Comparison of ENCODE assay signal across 18 cellular contexts in genomic region chr19:10399878-10400277, GRCh38. TPM values are rescaled to one million over a fixed set of nuclear protein-coding genes. Genes with fewer than 3 reads are reported as not detected.
A peak's percentile ranks its signal among the peaks of the same experiment; 100 is the strongest.
DNase-seq lines count a peak whose midpoint lies in the region; ATAC-seq and TF ChIP-seq lines count a peak whose summit lies in the region.
"Had no signal": no experiment of that assay in that cellular context is flagged by ENCODE, and none has a peak within 500 bp of the region (broad histone marks: within the 10 kb centered on the region; RNA-seq: fewer than 3 reads in every experiment).

No MANE protein-coding gene starts in this region.

- TF ChIP-seq POLR2A in right lobe of liver (IDR thresholded peaks at IDR 0.05), result no peak
- TF ChIP-seq POLR2A in esophagus squamous epithelium (IDR thresholded peaks at IDR 0.05), result no peak

- H3K27me3 ChIP-seq in left ventricle myocardium inferior (ENCODE audit: low read depth), result peaks cover 7% of the 10 kb centered on the region
- peaks cover 0 to 4% (median 0%) of the 10 kb centered on the region in 3 donors for H3K27me3 ChIP-seq in psoas muscle (ENCODE audit: insufficient read depth in 3 of 3, low read length in 2 of 3)
- no peaks in the 10 kb centered on the region for H3K27me3 ChIP-seq in right lobe of liver
- peaks cover 0 to 8% (median 1%) of the 10 kb centered on the region in 4 donors for H3K27me3 ChIP-seq in esophagus squamous epithelium

- H3K9me3 Mint-ChIP-seq in stimulated activated naive CD8-positive, alpha-beta T cell treated with anti-CD3 and anti-CD28 coated beads, Interleukin-15, Interleukin-2, amounts not matched to agents 100 ng/mL and 50 ng/mL, for 24 hours, result no peaks in the 10 kb centered on the region
- H3K9me3 Mint-ChIP-seq in stimulated activated naive CD8-positive, alpha-beta T cell treated with anti-CD3 and anti-CD28 coated beads, Interleukin-15, amount 100 ng/mL, for 72 hours, result no peaks in the 10 kb centered on the region
- H3K9me3 Mint-ChIP-seq: CD14-positive monocyte, GM23338, IgD-negative memory B cell had no signal

- no peaks in the 10 kb centered on the region for H3K9me3 ChIP-seq in left ventricle myocardium inferior (replicated peaks)
- H3K9me3 ChIP-seq in psoas muscle, result no peaks in the 10 kb centered on the region
- H3K9me3 ChIP-seq in right lobe of liver, result no peaks in the 10 kb centered on the region
- H3K9me3 ChIP-seq in esophagus squamous epithelium, result no peaks in the 10 kb centered on the region
- H3K9me3 ChIP-seq: Caco-2 had no signal

- H3K36me3 ChIP-seq in left ventricle myocardium inferior, result peaks cover 16% of the 10 kb centered on the region
- peaks cover 0 to 18% of the 10 kb centered on the region in 2 donors for H3K36me3 ChIP-seq in psoas muscle (ENCODE audit: insufficient read depth in 1 of 2, low read depth in 1 of 2)
- peaks cover 0 to 6% (median 1%) of the 10 kb centered on the region in 4 donors for H3K36me3 ChIP-seq in right lobe of liver
- H3K36me3 ChIP-seq in esophagus squamous epithelium, result peaks cover 13 to 54% (median 13%) of the 10 kb centered on the region in 3 donors

- no peak overlapping the region for H3K27ac Mint-ChIP-seq in stimulated activated naive CD8-positive, alpha-beta T cell treated with anti-CD3 and anti-CD28 coated beads, Interleukin-15, Interleukin-2, amounts not matched to agents 100 ng/mL and 50 ng/mL, for 24 hours
- H3K27ac Mint-ChIP-seq in stimulated activated naive CD8-positive, alpha-beta T cell treated with anti-CD3 and anti-CD28 coated beads, Interleukin-15, amount 100 ng/mL, for 72 hours, result peak overlapping the region in 1 of 2 donors; percentile 91
- H3K27ac Mint-ChIP-seq: GM23338 had no signal

- intact Hi-C loops in left ventricle myocardium inferior (cut with micrococcal nuclease), result no loop called here
- intact Hi-C loops in psoas muscle (cut with DNase I), result loop anchor here (5.0 to 10.0 kb wide), 5 partner anchors 77 to 285 kb away; partner anchors contain the start of genes CDKN2D (in 1 of the 2), EIF3G (in 1 of the 2), ILF3 (in 1 of the 2) and KRI1 (in 1 of the 2)
- intact Hi-C loops in right lobe of liver (cut with DNase I), result no loop called here
- intact Hi-C loops in esophagus squamous epithelium (cut with DNase I), result loop anchor here (5.0 to 10.0 kb wide), 2 partner anchors 175 to 468 kb away; no protein-coding TSS in a partner anchor

- no peak for DNase-seq in stimulated activated naive CD8-positive, alpha-beta T cell treated with anti-CD3 and anti-CD28 coated beads, Interleukin-15, amount 100 ng/mL, for 72 hours
- DNase-seq in left ventricle myocardium inferior, result peak; percentile 71
- peak; percentile 71 to 88 for DNase-seq in psoas muscle
- DNase-seq in right lobe of liver, result no peak
- DNase-seq in cerebellar cortex (ENCODE audit: low spot score), result no peak
- no peak for DNase-seq in NK-92 (lab: John Stamatoyannopoulos, UW; ENCODE audit: unreplicated experiment)
- DNase-seq in esophagus squamous epithelium (lab: John Stamatoyannopoulos, UW), result no peak
- DNase-seq: Caco-2, DMS53, NCI-H1436, NCI-H2029 treated with DMSO at 0.1 percent for 48 hours, NCI-H524, OCI-M1, RPMI8226 had no signal

- TF ChIP-seq CTCF in left ventricle myocardium inferior (IDR thresholded peaks at IDR 0.05; ENCODE audit: borderline replicate concordance) (no peak), psoas muscle (IDR thresholded peaks at IDR 0.05) (no peak), right lobe of liver (IDR thresholded peaks at IDR 0.05) (no peak), esophagus squamous epithelium (IDR thresholded peaks at IDR 0.05) (no peak)

- H3K27ac ChIP-seq in left ventricle myocardium inferior (replicated peaks) (peak overlapping the region; percentile 89), psoas muscle (peak overlapping the region; percentile 88), right lobe of liver (no peak overlapping the region), esophagus squamous epithelium (no peak overlapping the region)

- H3K4me3 ChIP-seq in left ventricle myocardium inferior (peak overlapping the region; percentile 94), psoas muscle (peak overlapping the region; percentile 84), right lobe of liver (no peak overlapping the region), esophagus squamous epithelium (no peak overlapping the region)
- H3K4me3 ChIP-seq: GM23338 had no signal

- H3K4me1 ChIP-seq in left ventricle myocardium inferior (peaks cover 89% of the 10 kb centered on the region), psoas muscle (peaks cover 44% of the 10 kb centered on the region), right lobe of liver (peaks cover 0 to 22% (median 7%) of the 10 kb centered on the region in 4 donors), esophagus squamous epithelium (peaks cover 24 to 64% (median 34%) of the 10 kb centered on the region in 3 donors)
- H3K4me1 ChIP-seq: Caco-2 had no signal

- H3K4me1 Mint-ChIP-seq in stimulated activated naive CD8-positive, alpha-beta T cell treated with anti-CD3 and anti-CD28 coated beads, Interleukin-15, Interleukin-2, amounts not matched to agents 100 ng/mL and 50 ng/mL, for 24 hours (ENCODE audit: low read depth), result peaks cover 43% of the 10 kb centered on the region
- H3K4me1 Mint-ChIP-seq in stimulated activated naive CD8-positive, alpha-beta T cell treated with anti-CD3 and anti-CD28 coated beads, Interleukin-15, amount 100 ng/mL, for 72 hours, result peaks cover 68% of the 10 kb centered on the region

- H3K4me3 Mint-ChIP-seq in stimulated activated naive CD8-positive, alpha-beta T cell treated with anti-CD3 and anti-CD28 coated beads, Interleukin-15, Interleukin-2, amounts not matched to agents 100 ng/mL and 50 ng/mL, for 24 hours, result peak overlapping the region; percentile 37
- H3K4me3 Mint-ChIP-seq in stimulated activated naive CD8-positive, alpha-beta T cell treated with anti-CD3 and anti-CD28 coated beads, Interleukin-15, amount 100 ng/mL, for 72 hours, result no peak overlapping the region
- H3K4me3 Mint-ChIP-seq: CD14-positive monocyte, GM23338 had no signal

- ATAC-seq in stimulated activated naive CD8-positive, alpha-beta T cell treated with anti-CD3 and anti-CD28 coated beads, Interleukin-15, amount 100 ng/mL, for 72 hours, result no peak
- ATAC-seq in psoas muscle, result peak; percentile 34 to 66 (median 59)
- no peak for ATAC-seq in right lobe of liver
- ATAC-seq: GM23338 had no signal

- peaks cover 60% of the 10 kb centered on the region for H3K36me3 Mint-ChIP-seq in stimulated activated naive CD8-positive, alpha-beta T cell treated with anti-CD3 and anti-CD28 coated beads, Interleukin-15, Interleukin-2, amounts not matched to agents 100 ng/mL and 50 ng/mL, for 24 hours (ENCODE audit: low read depth)
- H3K36me3 Mint-ChIP-seq: IgD-negative memory B cell had no signal

- WGBS in psoas muscle, 3 donors, result 34 to 43% (median 37%) methylated on average over 7 to 8 of the region's 8 CpGs
- WGBS in right lobe of liver (ENCODE audit: insufficient coverage, low coverage, low lambda C conversion rate, missing lambda C conversion rate), result 100% methylated on average over 2 of the region's 8 CpGs
- WGBS in esophagus squamous epithelium, 2 donors, result 81 to 100% methylated on average over 1 to 6 of the region's 8 CpGs

- no peaks in the 10 kb centered on the region for H3K27me3 Mint-ChIP-seq in stimulated activated naive CD8-positive, alpha-beta T cell treated with anti-CD3 and anti-CD28 coated beads, Interleukin-15, Interleukin-2, amounts not matched to agents 100 ng/mL and 50 ng/mL, for 24 hours
- no peaks in the 10 kb centered on the region for H3K27me3 Mint-ChIP-seq in stimulated activated naive CD8-positive, alpha-beta T cell treated with anti-CD3 and anti-CD28 coated beads, Interleukin-15, amount 100 ng/mL, for 72 hours
- H3K27me3 Mint-ChIP-seq: IgD-negative memory B cell had no signal

RNA-seq across cellular contexts. Expression of gene CDC37, which starts 3.5 kb away (rescaled TPM):
- total RNA-seq in left ventricle myocardium inferior, result 142 TPM
- total RNA-seq in psoas muscle, result 100 to 1,000 TPM; 165 to 182 (median 171) TPM
- 100 to 1,000 TPM; 208 to 268 (median 234) TPM for polyA plus RNA-seq in psoas muscle
- total RNA-seq in right lobe of liver, result 10 to 100 TPM; 39.6 to 74.9 (median 50.1) TPM
- total RNA-seq in esophagus squamous epithelium, result 100 to 1,000 TPM; 128 to 171 (median 152) TPM

RNA-seq across cellular contexts. Expression of gene TYK2, which starts 19.5 kb away (rescaled TPM):
- total RNA-seq in left ventricle myocardium inferior (55.1 TPM), psoas muscle (10 to 100 TPM; 37.1 to 57.6 (median 40.4) TPM), right lobe of liver (100 to 1,000 TPM in 1 of 6 experiments, 10 to 100 TPM in 5; 63.9 to 106 (median 72.9) TPM), esophagus squamous epithelium (10 to 100 TPM; 41.8 to 74.2 (median 50.7) TPM)
- polyA plus RNA-seq in psoas muscle, result 10 to 100 TPM; 40.7 to 58.8 (median 41.7) TPM

RNA-seq across cellular contexts. Expression of gene PDE4A, which starts 20.5 kb away (rescaled TPM):
- total RNA-seq in left ventricle myocardium inferior (20.0 TPM), psoas muscle (10 to 100 TPM in 3 of 4 donors, 1 to 10 TPM in 1; 7.9 to 29.0 (median 16.8) TPM), right lobe of liver (1 to 10 TPM; 1.2 to 5.8 (median 2.7) TPM), esophagus squamous epithelium (1 to 10 TPM in 3 of 4 donors, under 1 TPM in 1; 0.87 to 7.1 (median 2.3) TPM)
- polyA plus RNA-seq in psoas muscle, result 10 to 100 TPM in 2 of 3 donors, 1 to 10 TPM in 1; 4.1 to 15.1 (median 11.5) TPM

Comparison
In these comparisons a context has a peak if more than half of its experiments do, and no peak if none do; other contexts are left out.
1. ATAC-seq: peak in psoas muscle (4 of 4); none in stimulated activated naive CD8-positive, alpha-beta T cell treated with anti-CD3 and anti-CD28 coated beads, Interleukin-15, amount 100 ng/mL, for 72 hours (single experiment) and right lobe of liver (0 of 4).
2. DNase-seq: peak in left ventricle myocardium inferior (single experiment) and psoas muscle (2 of 2); none in stimulated activated naive CD8-positive, alpha-beta T cell treated with anti-CD3 and anti-CD28 coated beads, Interleukin-15, amount 100 ng/mL, for 72 hours (0 of 2), right lobe of liver (0 of 3), cerebellar cortex (single experiment), NK-92 (single experiment) and esophagus squamous epithelium (single experiment).
3. H3K27ac ChIP-seq: peak in left ventricle myocardium inferior (single experiment) and psoas muscle (single experiment); none in right lobe of liver (0 of 3) and esophagus squamous epithelium (0 of 4).
4. H3K4me3 ChIP-seq: peak in left ventricle myocardium inferior (single experiment) and psoas muscle (single experiment); none in right lobe of liver (0 of 3) and esophagus squamous epithelium (0 of 4).
5. intact Hi-C loops: an anchor here in psoas muscle (5.0 to 10.0 kb wide) and esophagus squamous epithelium (5.0 to 10.0 kb wide); none called in left ventricle myocardium inferior and right lobe of liver.